ENCODE assay signal across 11 cellular contexts in the genomic region with DNA sequence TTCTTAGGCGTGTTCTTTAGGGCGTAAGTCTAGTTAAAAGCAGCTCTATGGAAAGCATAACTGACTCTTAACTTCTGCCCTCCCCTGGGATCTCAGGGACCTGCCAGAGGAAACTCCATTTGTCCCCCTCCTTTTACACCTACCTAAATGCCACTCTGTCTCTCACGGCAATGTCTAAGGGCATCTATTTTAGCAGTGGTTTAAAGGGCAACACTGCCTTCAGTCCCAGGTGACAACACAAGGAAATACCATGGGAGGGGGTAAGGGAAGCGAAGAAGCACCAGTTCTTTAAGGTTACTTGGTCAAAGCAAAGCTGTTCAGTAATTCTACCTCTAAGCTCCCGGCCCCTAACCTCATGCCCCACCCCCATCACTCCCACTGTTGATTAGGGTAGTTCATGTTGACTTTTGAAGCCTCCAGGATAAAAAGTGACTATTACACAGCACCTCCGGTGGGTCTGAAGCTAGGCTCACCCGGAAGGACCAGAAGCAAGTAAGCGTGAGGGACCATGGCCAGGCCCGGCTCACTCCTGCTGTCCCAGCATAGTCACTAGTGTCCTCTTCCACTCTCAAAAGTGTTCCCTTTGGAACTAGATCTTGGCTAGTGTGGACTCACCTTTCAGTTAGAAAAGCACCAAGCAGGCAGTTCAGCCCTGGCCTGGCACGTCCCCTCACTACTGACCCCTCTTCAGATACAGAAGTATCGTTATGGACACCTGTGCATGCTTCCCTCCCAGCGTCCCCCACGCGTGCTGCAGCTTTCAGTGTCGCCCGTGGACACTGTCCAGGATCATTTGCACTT. TPM values are rescaled to one million over a fixed set of nuclear protein-coding genes. Genes with fewer than 3 reads are reported as not detected.
A peak's percentile ranks its signal among the peaks of the same experiment; 100 is the strongest.
DNase-seq lines count a peak whose midpoint lies in the region; ATAC-seq, FAIRE-seq and TF ChIP-seq lines count a peak whose summit lies in the region.
"Had no signal": no experiment of that assay in that cellular context is flagged by ENCODE, and none has a peak within 500 bp of the region (broad histone marks: within the 10 kb centered on the region; RNA-seq: fewer than 3 reads in every experiment).

No MANE protein-coding gene starts in this region.

- CTCF ChIA-PET in RWPE1 (lab: Yijun Ruan, JAX), result no interaction called here

- intact Hi-C loops in esophagus squamous epithelium (cut with DNase I) (no loop called here), posterior vena cava (cut with DNase I) (no loop called here)

- H3K4me1 ChIP-seq in esophagus squamous epithelium, result peaks cover 37 to 81% (median 38%) of the 10 kb centered on the region in 3 donors
- H3K4me1 ChIP-seq in small intestine (ENCODE audit: control insufficient read depth in 2 of 2, insufficient read depth in 1 of 2, low read depth in 1 of 2, low read length in 1 of 2), result peaks cover 3 to 17% of the 10 kb centered on the region in 2 donors

- H3K9me3 ChIP-seq in esophagus squamous epithelium (no peaks in the 10 kb centered on the region), small intestine (ENCODE audit: control insufficient read depth, low read depth) (no peaks in the 10 kb centered on the region)

- H3K27me3 ChIP-seq in esophagus squamous epithelium (no peaks in the 10 kb centered on the region), small intestine (ENCODE audit: control insufficient read depth in 2 of 2, insufficient read depth in 2 of 2, low read length in 2 of 2) (no peaks in the 10 kb centered on the region)
- H3K27me3 ChIP-seq: cardiac muscle cell had no signal

- H3K27ac ChIP-seq in RWPE1, result peak overlapping the region; percentile 74
- H3K27ac ChIP-seq in esophagus squamous epithelium, result peak overlapping the region; percentile 90 to 95 (median 92)
- peak overlapping the region; percentile 93 to 98 for H3K27ac ChIP-seq in small intestine (ENCODE audit: low read depth in 1 of 2, low read length in 1 of 2)
- H3K27ac ChIP-seq: cardiac muscle cell had no signal

- DNase-seq in GM18507 (ENCODE audit: extremely low spot score, insufficient read length, low read depth), result no peak
- no peak for DNase-seq in RWPE1 (ENCODE audit: low spot score)
- no peak for DNase-seq in esophagus squamous epithelium (lab: John Stamatoyannopoulos, UW)
- no peak for DNase-seq in small intestine
- no peak for DNase-seq in cerebellar cortex (ENCODE audit: low spot score)
- no peak for DNase-seq in posterior vena cava (ENCODE audit: low spot score)

- H3K4me3 ChIP-seq in esophagus squamous epithelium (peak overlapping the region; percentile 47 to 70 (median 59)), small intestine (ENCODE audit: low read depth in 1 of 2, low read length in 2 of 2) (peak overlapping the region in 1 of 2 donors; percentile 64)
- H3K4me3 ChIP-seq: cardiac muscle cell, SK-N-MC had no signal

- ATAC-seq in GM21723 (IDR thresholded peaks at IDR 0.05; ENCODE audit: unreplicated experiment) (no peak), HG03354 (IDR thresholded peaks at IDR 0.05; ENCODE audit: poor library complexity, severe bottlenecking, unreplicated experiment) (no peak)

- TF ChIP-seq CTCF in RWPE1 (conservative IDR thresholded peaks at IDR 0.05; ENCODE audit: low read depth) (no peak), esophagus squamous epithelium (IDR thresholded peaks at IDR 0.05) (no peak)

- no peak for TF ChIP-seq POLR2A in esophagus squamous epithelium (IDR thresholded peaks at IDR 0.05)

- POLR2A ChIA-PET in RWPE1 (lab: Yijun Ruan, JAX; ENCODE audit: low non-redundant PET), result no interaction called here

- 41 to 51% methylated on average over 14 to 16 of the region's 16 CpGs for WGBS in esophagus squamous epithelium, 2 donors
- WGBS in small intestine, 3 donors, result 19 to 40% (median 34%) methylated on average over 16 of the region's 16 CpGs

- FAIRE-seq in GM18507 (lab: Jason Lieb, UNC) (peak; percentile 76), small intestine (lab: Jason Lieb, UNC) (no peak)
- FAIRE-seq: HTR-8/SVneo had no signal

- H3K36me3 ChIP-seq in esophagus squamous epithelium (peaks cover 0 to 4% (median 0%) of the 10 kb centered on the region in 3 donors), small intestine (ENCODE audit: control insufficient read depth in 2 of 2, insufficient read depth in 2 of 2, low read length in 2 of 2) (no peaks in the 10 kb centered on the region)
- H3K36me3 ChIP-seq: cardiac muscle cell had no signal

RNA-seq across cellular contexts. Expression of a gene that starts 47.0 kb away (rescaled TPM):
- 10 to 100 TPM; 42.1 to 86.7 (median 67.5) TPM for total RNA-seq in esophagus squamous epithelium
- polyA plus RNA-seq in small intestine, result 10 to 100 TPM; 37.6 to 46.3 (median 38.6) TPM
- 10 to 100 TPM; 27.0 to 42.9 TPM for total RNA-seq in posterior vena cava
